Comparison of ENCODE assay signal across 9 cellular contexts in genomic region chr13:59906413-59907027, GRCh38.
DNase-seq lines count a peak whose midpoint lies in the region; ATAC-seq, FAIRE-seq and TF ChIP-seq lines count a peak whose summit lies in the region.
"Had no signal": no experiment of that assay in that cellular context is flagged by ENCODE, and none has a peak within 500 bp of the region (broad histone marks: within the 10 kb centered on the region; RNA-seq: fewer than 3 reads in every experiment).

No MANE protein-coding gene starts in this region.

- no TSS peak for BruUV-seq in GM12878 (replicated peaks; lab: Mats Ljungman, UMichigan)

- TF ChIP-seq POLR2A in GM12878 (IDR thresholded peaks at IDR 0.05; ENCODE audit: low read depth, low read length) = no peak

- H3K27me3 ChIP-seq in MM.1S (replicated peaks; ENCODE audit: insufficient read depth, low read length) (no peaks in the 10 kb centered on the region), GM12878 (replicated peaks in 1 of 2; ENCODE audit: control insufficient read depth in 2 of 2, insufficient read depth in 2 of 2, low read length in 1 of 2) (no peaks in the 10 kb centered on the region)
- H3K27me3 ChIP-seq: neutrophil had no signal

- H4K20me1 ChIP-seq in MM.1S (ENCODE audit: insufficient read depth, low read length) (no peaks in the 10 kb centered on the region), GM12878 (ENCODE audit: control insufficient read depth, insufficient read depth) (no peaks in the 10 kb centered on the region)

- in situ Hi-C loops in GM12878 (cut with MboI) = loop anchor here (10.0 kb wide), 1 partner anchor 512 kb away; no protein-coding TSS in a partner anchor

- no peaks in the 10 kb centered on the region for H3F3A ChIP-seq in MM.1S (ENCODE audit: insufficient read depth, low read length)

- H3K4me2 ChIP-seq in MM.1S (ENCODE audit: low read depth, low read length) (no peak overlapping the region), GM12878 (ENCODE audit: control insufficient read depth, insufficient read depth) (no peak overlapping the region)

- CTCF ChIA-PET in GM10248 (lab: Yijun Ruan, JAX) (interaction anchor here (0.7 to 3.5 kb wide), 23 partner anchors 9 to 515 kb away, joined by 3 to 25 read pairs (median 4); no protein-coding TSS in a partner anchor), GM12878 (lab: Yijun Ruan, JAX) (interaction anchor here (0.7 to 3.9 kb wide), 34 partner anchors 9 to 590 kb away, joined by 3 to 119 read pairs (median 4); no protein-coding TSS in a partner anchor)

- H3K79me2 ChIP-seq in MM.1S (ENCODE audit: low read length) (no peaks in the 10 kb centered on the region), GM12878 (ENCODE audit: control insufficient read depth, insufficient read depth, low read length) (no peaks in the 10 kb centered on the region)

- no peak for DNase-seq in GM10248 (ENCODE audit: extremely low spot score)
- DNase-seq in MM.1S = peak; percentile 19
- no peak for DNase-seq in GM12878 (ENCODE audit: low read depth, low spot score)
- DNase-seq in lung microvascular endothelial cell (ENCODE audit: low read depth in 2 of 2) = peak; percentile 58 to 71
- no peak for DNase-seq in DMS153 (lab: John Stamatoyannopoulos, UW)
- DNase-seq in stimulated activated CD4-positive, alpha-beta T cell treated with anti-CD3 and anti-CD28 coated beads, Interleukin-2, amount 100 ng/mL, for 24 hours = no peak
- no peak for DNase-seq in NCI-H2081 treated with DMSO at 0.1 percent for 48 hours (lab: John Stamatoyannopoulos, UW)

- H3K27ac ChIP-seq in MM.1S (ENCODE audit: low read length) (no peak overlapping the region), GM12878 (ENCODE audit: control insufficient read depth, insufficient read depth) (no peak overlapping the region)
- H3K27ac ChIP-seq: neutrophil had no signal

- 60% methylated on average over 6 of the region's 6 CpGs for WGBS in GM12878 (ENCODE audit: insufficient coverage, insufficient replicate concordance, low lambda C conversion rate, missing lambda C conversion rate)

- POLR2A ChIA-PET in GM10248 (lab: Yijun Ruan, JAX) = no interaction called here
- POLR2A ChIA-PET in GM12878 (lab: Charles Lee) = no interaction called here

- ATAC-seq in GM12878 (peak; percentile 63), GM21717 (IDR thresholded peaks at IDR 0.05; ENCODE audit: unreplicated experiment) (no peak)

- H3K9ac ChIP-seq in MM.1S (ENCODE audit: low read length) (no peak overlapping the region), GM12878 (ENCODE audit: control insufficient read depth, insufficient read depth, low read length) (no peak overlapping the region)

- H3K4me1 ChIP-seq in MM.1S (ENCODE audit: low read length) (no peaks in the 10 kb centered on the region), GM12878 (ENCODE audit: control insufficient read depth, insufficient read depth, low read length) (no peaks in the 10 kb centered on the region)

- TF ChIP-seq CTCF in GM10248 (IDR thresholded peaks at IDR 0.05; ENCODE audit: control extremely low read depth, extremely low read depth, low read depth, missing control alignments) (peak; percentile 53), MM.1S (IDR thresholded peaks at IDR 0.05; ENCODE audit: low read length) (peak; percentile 45), GM12878 (IDR thresholded peaks at IDR 0.05 in 2 of 3, conservative IDR thresholded peaks at IDR 0.05 in 1 of 3; ENCODE audit: control insufficient read depth in 2 of 3, extremely low read depth in 1 of 3, insufficient read depth in 1 of 3, low read depth in 3 of 3, low read length in 3 of 3) (peak; percentile 56 to 62 (median 59))

- FAIRE-seq in GM12878 (lab: Jason Lieb, UNC) = peak; percentile 27

- intact Hi-C loops in GM12878 (cut with micrococcal nuclease; ENCODE audit: unreplicated experiment) = loop anchor here (1.0 to 10.0 kb wide), 5 partner anchors 226 to 526 kb away; no protein-coding TSS in a partner anchor

- RAD21 ChIA-PET in GM12878 (lab: Charles Lee; ENCODE audit: unreplicated experiment) = interaction anchor here (0.8 to 4.5 kb wide), 11 partner anchors 13 to 525 kb away, joined by 3 to 55 read pairs (median 4); no protein-coding TSS in a partner anchor

- peak; percentile 77 for TF ChIP-seq RAD21 in GM12878 (IDR thresholded peaks at IDR 0.05; ENCODE audit: insufficient read depth, low read depth, low read length)

- no peaks in the 10 kb centered on the region for H3K36me3 ChIP-seq in MM.1S (replicated peaks; ENCODE audit: insufficient read depth, low read length)
- no peaks in the 10 kb centered on the region for H3K36me3 ChIP-seq in GM12878 (ENCODE audit: control insufficient read depth in 2 of 2, insufficient read depth in 2 of 2, low read length in 1 of 2)
- H3K36me3 ChIP-seq: neutrophil had no signal

- H3K9me2 ChIP-seq in MM.1S (replicated peaks; ENCODE audit: insufficient read depth, low read length) = no peaks in the 10 kb centered on the region

- no peak overlapping the region for H3K4me3 ChIP-seq in MM.1S (ENCODE audit: low read length)
- H3K4me3 ChIP-seq in GM12878 = no peak overlapping the region

- H3K9me3 ChIP-seq in MM.1S (replicated peaks; ENCODE audit: insufficient read depth, low read length) (no peaks in the 10 kb centered on the region), GM12878 (replicated peaks; ENCODE audit: control insufficient read depth, insufficient read depth, low read length) (no peaks in the 10 kb centered on the region)
- H3K9me3 ChIP-seq: neutrophil had no signal

- SMC1A ChIA-PET in GM12878 (lab: Charles Lee; ENCODE audit: uncharacterized antibody, unreplicated experiment) = interaction anchor here (0.7 to 4.0 kb wide), 20 partner anchors 8 to 542 kb away, joined by 3 to 62 read pairs (median 6); no protein-coding TSS in a partner anchor

- TF ChIP-seq EP300 in GM12878 (IDR thresholded peaks at IDR 0.05; ENCODE audit: borderline replicate concordance in 1 of 2, control insufficient read depth in 1 of 2, low read depth in 2 of 2, low read length in 2 of 2) = no peak

- H2AFZ ChIP-seq in MM.1S (ENCODE audit: low read length) (no peak overlapping the region), GM12878 (ENCODE audit: control insufficient read depth, low read depth, low read length) (no peak overlapping the region; the same call in 1 of the 2 replicates)

TF ChIP-seq in GM12878, 131 proteins besides CTCF, POLR2A, EP300 and RAD21:
- TF ChIP-seq CREB1 (IDR thresholded peaks at IDR 0.05; ENCODE audit: low read depth) (no peak), RAD51 (IDR thresholded peaks at IDR 0.05) (no peak), SMC3 (IDR thresholded peaks at IDR 0.05; ENCODE audit: borderline replicate concordance, low read length) (peak; percentile 43; the same call in 1 of the 2 replicates), PBX3 (IDR thresholded peaks at IDR 0.05; ENCODE audit: insufficient replicate concordance, low read depth, low read length) (no peak)

Comparison
In these comparisons a context has a peak if more than half of its experiments do, and no peak if none do; other contexts are left out.
1. DNase-seq: peak in MM.1S (single experiment) and lung microvascular endothelial cell (2 of 2); none in GM10248 (single experiment), GM12878 (single experiment), DMS153 (single experiment), stimulated activated CD4-positive, alpha-beta T cell treated with anti-CD3 and anti-CD28 coated beads, Interleukin-2, amount 100 ng/mL, for 24 hours (0 of 2) and NCI-H2081 treated with DMSO at 0.1 percent for 48 hours (single experiment).
2. Peak in every context shown above with its lines, with median percentiles within 50 percentile points of each other: CTCF ChIP-seq.